ENCODE assay signal across 8 cellular contexts in genomic region chr10:61752111-61753011, GRCh38.
A peak's percentile ranks its signal among the peaks of the same experiment; 100 is the strongest.
DNase-seq lines count a peak whose midpoint lies in the region; ATAC-seq and TF ChIP-seq lines count a peak whose summit lies in the region.

No MANE protein-coding gene starts in this region.

- peak overlapping the region; percentile 45 for H2AFZ ChIP-seq in osteoblast (ENCODE audit: low read length)

- no peaks in the 10 kb centered on the region for H3K36me3 ChIP-seq in osteoblast (ENCODE audit: insufficient read depth, low read length)

- in situ Hi-C loops in KBM-7 (cut with MboI; ENCODE audit: low pct_unique_long_range_greater_than_20kb, low sequenced_read_pairs) = no loop called here

- H3K4me3 Mint-ChIP-seq in CD4-positive, alpha-beta T cell = peak overlapping the region; percentile 67
- H3K4me3 Mint-ChIP-seq in central memory CD8-positive, alpha-beta T cell = peak overlapping the region; percentile 29

- intact Hi-C loops in CD4-positive, alpha-beta T cell (cut with DNase I, micrococcal nuclease) = loop anchor here in 1 of 2 experiments (5.0 kb wide), 4 partner anchors 65 to 495 kb away; partner anchors contain the start of gene ARID5B

- peaks cover 29% of the 10 kb centered on the region for H3K4me1 Mint-ChIP-seq in CD4-positive, alpha-beta T cell (ENCODE audit: low read depth)
- peaks cover 19% of the 10 kb centered on the region for H3K4me1 Mint-ChIP-seq in central memory CD8-positive, alpha-beta T cell

- POLR2A ChIA-PET in CD4-positive, alpha-beta T cell (lab: Charles Lee) = interaction anchor here (1.3 to 1.7 kb wide), 2 partner anchors 116 to 149 kb away, joined by 3 to 9 read pairs; partner anchors contain the start of gene ARID5B

- ATAC-seq in CD4-positive, alpha-beta T cell (ENCODE audit: poor library complexity) = no peak
- peak; percentile 55 for ATAC-seq in GM21367 (IDR thresholded peaks at IDR 0.05; ENCODE audit: unreplicated experiment)
- ATAC-seq in central memory CD8-positive, alpha-beta T cell (replicated peaks; ENCODE audit: extremely low read depth, poor library complexity, severe bottlenecking) = peak; percentile 49

- peaks cover 31% of the 10 kb centered on the region for H3K4me1 ChIP-seq in osteoblast (ENCODE audit: insufficient read depth, low read length)

- H3K27me3 ChIP-seq in CD4-positive, alpha-beta T cell (ENCODE audit: control insufficient read depth, insufficient read depth, low read length) = no peaks in the 10 kb centered on the region
- no peaks in the 10 kb centered on the region for H3K27me3 ChIP-seq in osteoblast (ENCODE audit: insufficient read depth, low read length)

- no peaks in the 10 kb centered on the region for H3K9me3 Mint-ChIP-seq in CD4-positive, alpha-beta T cell
- H3K9me3 Mint-ChIP-seq in central memory CD8-positive, alpha-beta T cell = no peaks in the 10 kb centered on the region

- H3K27me3 Mint-ChIP-seq in CD4-positive, alpha-beta T cell = no peaks in the 10 kb centered on the region
- no peaks in the 10 kb centered on the region for H3K27me3 Mint-ChIP-seq in central memory CD8-positive, alpha-beta T cell

- no peak for DNase-seq in CD4-positive, alpha-beta T cell
- DNase-seq in KBM-7 (peak; percentile 68), osteoblast (ENCODE audit: insufficient read length, low spot score, missing footprints) (no peak), cortex of kidney (lab: John Stamatoyannopoulos, UW) (no peak), NCI-H146 (lab: John Stamatoyannopoulos, UW) (no peak)
- no peak for DNase-seq in central memory CD8-positive, alpha-beta T cell (ENCODE audit: low spot score in 2 of 2)
- DNase-seq in activated CD4-positive, alpha-beta T cell treated with anti-CD3 and anti-CD28 coated beads, Interleukin-2, amount 50 U/mL, for 1 hour = no peak

- CTCF ChIA-PET in CD4-positive, alpha-beta T cell (lab: Charles Lee) = interaction anchor here (2.1 kb wide), 1 partner anchor 144 kb away, joined by 6 read pairs; no protein-coding TSS in a partner anchor

- H3K4me2 ChIP-seq in osteoblast (ENCODE audit: insufficient read depth, low read length) = peak overlapping the region; percentile 22

- no peaks in the 10 kb centered on the region for H3K9me3 ChIP-seq in CD4-positive, alpha-beta T cell (ENCODE audit: control insufficient read depth, low read length)
- no peaks in the 10 kb centered on the region for H3K9me3 ChIP-seq in osteoblast (ENCODE audit: low read depth, low read length)

- peak overlapping the region; percentile 42 for H3K27ac Mint-ChIP-seq in CD4-positive, alpha-beta T cell
- H3K27ac Mint-ChIP-seq in central memory CD8-positive, alpha-beta T cell (ENCODE audit: low read depth) = peak overlapping the region; percentile 72

- no peaks in the 10 kb centered on the region for H4K20me1 ChIP-seq in osteoblast (ENCODE audit: insufficient read depth, low read length)

- H3K4me3 ChIP-seq in osteoblast (ENCODE audit: insufficient read depth, low read length) = no peak overlapping the region

- H3K27ac ChIP-seq in CD4-positive, alpha-beta T cell (ENCODE audit: low read depth, low read length) = no peak overlapping the region
- H3K27ac ChIP-seq in osteoblast (ENCODE audit: low read depth, low read length) = peak overlapping the region; percentile 29

- H3K36me3 Mint-ChIP-seq in CD4-positive, alpha-beta T cell (ENCODE audit: low read depth) = no peaks in the 10 kb centered on the region
- no peaks in the 10 kb centered on the region for H3K36me3 Mint-ChIP-seq in central memory CD8-positive, alpha-beta T cell (ENCODE audit: insufficient read depth)

- no peak for TF ChIP-seq CTCF in CD4-positive, alpha-beta T cell (IDR thresholded peaks at IDR 0.05)
- no peak for TF ChIP-seq CTCF in osteoblast (IDR thresholded peaks at IDR 0.05; ENCODE audit: extremely low read depth, low read depth, low read length)

- H3K79me2 ChIP-seq in osteoblast (ENCODE audit: insufficient read depth, low read length) = no peaks in the 10 kb centered on the region
